Comparison of ENCODE assay signal across 8 cellular contexts in genomic region chr2:9556121-9556869, GRCh38. TPM values are rescaled to one million over a fixed set of nuclear protein-coding genes. Genes with fewer than 3 reads are reported as not detected.
DNase-seq lines count a peak whose midpoint lies in the region; ATAC-seq and TF ChIP-seq lines count a peak whose summit lies in the region.

No MANE protein-coding gene starts in this region.

- intact Hi-C loops in lower lobe of right lung (cut with DNase I) (no loop called here), transverse colon (cut with DNase I; ENCODE audit: low total_unique reads) (loop anchor here (5.0 kb wide), 1 partner anchor 76 kb away; the partner anchor contains the start of gene YWHAQ)

- TF ChIP-seq CTCF in cardiac fibroblast (IDR thresholded peaks at IDR 0.05; ENCODE audit: low read depth, low read length) (no peak), lower lobe of right lung (IDR thresholded peaks at IDR 0.05) (no peak), transverse colon (IDR thresholded peaks at IDR 0.05) (no peak)

- no peaks in the 10 kb centered on the region for H3K36me3 ChIP-seq in lower lobe of right lung
- H3K36me3 ChIP-seq in transverse colon: no peaks in the 10 kb centered on the region

- H3K27me3 ChIP-seq in lower lobe of right lung (ENCODE audit: low read depth) (no peaks in the 10 kb centered on the region), transverse colon (no peaks in the 10 kb centered on the region)

- WGBS in transverse colon (ENCODE audit: low coverage in 1 of 2), 2 donors: 2 to 5% methylated on average over 3 to 12 of the region's 35 CpGs

- H3K9me3 ChIP-seq in lower lobe of right lung (no peaks in the 10 kb centered on the region), transverse colon (no peaks in the 10 kb centered on the region)

- DNase-seq in NOMO-1 (lab: John Stamatoyannopoulos, UW; ENCODE audit: unreplicated experiment in 2 of 2) (peak; percentile 41 to 57), NOMO-1 treated with dmso at 0.1 percent for 144 hours (lab: John Stamatoyannopoulos, UW; ENCODE audit: unreplicated experiment) (no peak), NOMO-1 treated with DMSO at 0.1 percent for 48 hours (lab: John Stamatoyannopoulos, UW; ENCODE audit: unreplicated experiment) (peak; percentile 45), cardiac fibroblast (ENCODE audit: low read depth in 2 of 2) (peak in 1 of 2 donors; percentile 47), lower lobe of right lung (no peak), transverse colon (no peak), cerebellar nuclear complex (lab: John Stamatoyannopoulos, UW) (no peak)

- H3K4me1 ChIP-seq in lower lobe of right lung: peaks cover 50% of the 10 kb centered on the region
- peaks cover 20 to 48% (median 29%) of the 10 kb centered on the region in 4 donors for H3K4me1 ChIP-seq in transverse colon

- H3K27ac ChIP-seq in lower lobe of right lung (peak overlapping the region; percentile 100), transverse colon (peak overlapping the region; percentile 94 to 98 (median 98))

- no peak for TF ChIP-seq EP300 in transverse colon (IDR thresholded peaks at IDR 0.05; ENCODE audit: low read depth)

- peak; percentile 26 for ATAC-seq in HG02852 (IDR thresholded peaks at IDR 0.05; ENCODE audit: unreplicated experiment)
- peak; percentile 66 to 78 for ATAC-seq in lower lobe of right lung

- peak overlapping the region; percentile 66 to 73 for H3K4me3 ChIP-seq in cardiac fibroblast (replicated peaks in 1 of 2; ENCODE audit: low read depth in 2 of 2, low read length in 2 of 2)
- H3K4me3 ChIP-seq in lower lobe of right lung: peak overlapping the region; percentile 88
- H3K4me3 ChIP-seq in transverse colon: peak overlapping the region; percentile 60 to 91 (median 78)

- in situ Hi-C loops in transverse colon (cut with MboI; ENCODE audit: low pct_ligation_motif_present in 1 of 4, low pct_unique_long_range_greater_than_20kb in 1 of 4, low sequenced_read_pairs in 3 of 4): loop anchor here in 1 of 4 donors (10.0 kb wide), 1 partner anchor 79 kb away; the partner anchor contains the start of gene YWHAQ

- no peak for TF ChIP-seq POLR2A in transverse colon (IDR thresholded peaks at IDR 0.05)

RNA-seq across cellular contexts. Expression of gene ADAM17, which starts 0.7 kb away (rescaled TPM):
- total RNA-seq in lower lobe of right lung (76.9 TPM), transverse colon (10 to 100 TPM; 11.2 to 36.4 (median 17.0) TPM)

Comparison
In these comparisons a context has a peak if more than half of its experiments do, and no peak if none do; other contexts are left out.
1. DNase-seq: peak in NOMO-1 (2 of 2) and NOMO-1 treated with DMSO at 0.1 percent for 48 hours (single experiment); none in NOMO-1 treated with dmso at 0.1 percent for 144 hours (single experiment), lower lobe of right lung (single experiment), transverse colon (single experiment) and cerebellar nuclear complex (0 of 2).
2. Peak in every context shown above with its lines, with median percentiles within 50 percentile points of each other: H3K4me3 ChIP-seq.